In the genomic region with DNA sequence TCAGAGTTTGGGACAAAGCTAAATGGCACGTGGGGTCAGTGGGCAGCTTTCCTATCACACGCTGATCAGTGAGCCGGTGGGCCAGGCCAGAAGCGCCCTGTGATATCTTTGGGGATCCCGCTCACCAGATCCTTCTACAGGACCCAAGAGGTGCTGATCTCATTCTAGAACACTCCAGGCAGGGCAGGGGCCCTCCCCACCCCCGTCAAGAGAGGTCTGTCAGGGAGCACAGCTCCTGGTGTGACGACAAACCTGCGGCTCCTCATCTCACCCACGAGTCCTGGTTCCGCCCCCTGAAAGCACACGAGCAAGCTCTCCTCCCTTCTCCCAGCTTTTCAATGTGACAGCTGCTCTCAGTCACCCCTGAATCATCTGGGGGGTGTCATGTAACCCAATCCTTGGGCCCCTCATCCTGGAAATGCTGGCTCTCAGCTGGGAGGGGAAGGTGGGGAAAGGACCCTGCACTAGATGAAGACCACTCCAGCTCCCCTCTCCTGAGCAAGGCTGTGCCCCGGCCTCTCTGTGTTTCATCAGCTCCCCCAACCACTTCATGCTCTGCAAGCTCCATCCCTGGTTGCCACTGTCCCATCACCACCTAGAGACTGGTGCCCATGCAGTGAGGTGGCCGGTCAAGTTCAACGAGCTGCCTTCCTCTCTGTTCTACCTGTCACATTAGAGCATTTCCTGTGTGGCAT, we compare ENCODE assay signal across 8 cellular contexts. TPM values are rescaled to one million over a fixed set of nuclear protein-coding genes. Genes with fewer than 3 reads are reported as not detected.
DNase-seq lines count a peak whose midpoint lies in the region; ATAC-seq, FAIRE-seq and TF ChIP-seq lines count a peak whose summit lies in the region.

No MANE protein-coding gene starts in this region.

- H3K27me3 ChIP-seq in GM06990 (replicated peaks; ENCODE audit: control insufficient read depth, insufficient read depth, low read length) (no peaks in the 10 kb centered on the region), SU-DHL-6 (ENCODE audit: low read length) (no peaks in the 10 kb centered on the region), gastrocnemius medialis (no peaks in the 10 kb centered on the region)

- H3K9me3 Mint-ChIP-seq in effector memory CD8-positive, alpha-beta T cell: no peaks in the 10 kb centered on the region

- intact Hi-C loops in gastrocnemius medialis (cut with DNase I; ENCODE audit: low total_unique reads): loop anchor here (5.0 kb wide), 1 partner anchor 175 kb away; a partner anchor contains a TSS

- peaks cover 20 to 36% of the 10 kb centered on the region in 2 donors for H3K4me1 Mint-ChIP-seq in effector memory CD8-positive, alpha-beta T cell (ENCODE audit: low read depth in 2 of 2)

- peaks cover 36 to 42% of the 10 kb centered on the region in 2 donors for H3K4me1 ChIP-seq in gastrocnemius medialis

- peaks cover 19% of the 10 kb centered on the region for H4K20me1 ChIP-seq in SU-DHL-6 (ENCODE audit: low read depth, low read length)

- H3K36me3 ChIP-seq in GM06990 (ENCODE audit: control insufficient read depth, insufficient read depth, low read length): peaks cover 9% of the 10 kb centered on the region
- 0 out of 2 replicates have a peak, but pooled peaks cover 4% of the 10 kb centered on the region for H3K36me3 ChIP-seq in SU-DHL-6 (ENCODE audit: low read length)
- peaks cover 0 to 9% of the 10 kb centered on the region in 2 donors for H3K36me3 ChIP-seq in gastrocnemius medialis

- H2AFZ ChIP-seq in SU-DHL-6 (ENCODE audit: low read depth, low read length, severe bottlenecking): no peak overlapping the region

- no peaks in the 10 kb centered on the region for H3K9me2 ChIP-seq in SU-DHL-6 (replicated peaks; ENCODE audit: insufficient read depth, low read length)

- peak overlapping the region; percentile 88 to 99 for H3K27ac Mint-ChIP-seq in effector memory CD8-positive, alpha-beta T cell

- H3K27ac ChIP-seq in SU-DHL-6 (ENCODE audit: low read depth, low read length) (no peak overlapping the region; the same call in 1 of the 2 replicates), gastrocnemius medialis (peak overlapping the region; percentile 95 to 100 (median 98))

- in situ Hi-C loops in gastrocnemius medialis (cut with MboI; ENCODE audit: low sequenced_read_pairs in 4 of 4): loop anchor here in 3 of 4 donors (25.0 kb wide), 4 partner anchors 95 to 1005 kb away; a partner anchor contains a TSS

- H3K27me3 Mint-ChIP-seq in effector memory CD8-positive, alpha-beta T cell: no peaks in the 10 kb centered on the region

- TF ChIP-seq POLR2A in gastrocnemius medialis (IDR thresholded peaks at IDR 0.05): no peak

- H3K36me3 Mint-ChIP-seq in effector memory CD8-positive, alpha-beta T cell (ENCODE audit: insufficient read depth): peaks cover 37% of the 10 kb centered on the region

- H3K79me2 ChIP-seq in SU-DHL-6 (ENCODE audit: insufficient read depth, low read length): peaks cover 94% of the 10 kb centered on the region

- peak; percentile 19 for ATAC-seq in effector memory CD8-positive, alpha-beta T cell (replicated peaks)
- no peak for ATAC-seq in gastrocnemius medialis
- no peak for ATAC-seq in GM21529 (IDR thresholded peaks at IDR 0.05; ENCODE audit: unreplicated experiment)
- ATAC-seq in GM19397 (IDR thresholded peaks at IDR 0.05; ENCODE audit: unreplicated experiment): no peak

- H3F3A ChIP-seq in SU-DHL-6 (ENCODE audit: insufficient read depth): no peaks in the 10 kb centered on the region

- H3K4me3 Mint-ChIP-seq in effector memory CD8-positive, alpha-beta T cell: peak overlapping the region; percentile 94 to 96

- H3K9me3 ChIP-seq in SU-DHL-6 (ENCODE audit: insufficient read depth, low read length) (no peaks in the 10 kb centered on the region), gastrocnemius medialis (no peaks in the 10 kb centered on the region)

- H3K9ac ChIP-seq in SU-DHL-6 (ENCODE audit: low read length): peak overlapping the region; percentile 100

- peak overlapping the region; percentile 96 for H3K4me2 ChIP-seq in SU-DHL-6 (ENCODE audit: low read depth, low read length, poor library complexity, severe bottlenecking)

- DNase-seq in GM06990 (ENCODE audit: extremely low read depth, insufficient read length) (no peak), gastrocnemius medialis (no peak), RCC 7860 (ENCODE audit: low spot score) (no peak), UCSD-AML1 (lab: John Stamatoyannopoulos, UW; ENCODE audit: unreplicated experiment) (no peak)
- peak in 1 of 3 experiments; percentile 22 for DNase-seq in effector memory CD8-positive, alpha-beta T cell

- no peak for FAIRE-seq in RCC 7860 (lab: Jason Lieb, UNC)

- H3K4me3 ChIP-seq in GM06990 (replicated peaks; ENCODE audit: low read depth, low read length) (peak overlapping the region; percentile 83), SU-DHL-6 (ENCODE audit: insufficient read depth, low read length, poor library complexity, severe bottlenecking) (peak overlapping the region; percentile 96), gastrocnemius medialis (peak overlapping the region in 2 of 4 donors; percentile 1 to 28)

- TF ChIP-seq CTCF in GM06990 (IDR thresholded peaks at IDR 0.05; ENCODE audit: insufficient read depth, low read length, poor library complexity, severe bottlenecking) (no peak), SU-DHL-6 (IDR thresholded peaks at IDR 0.05; ENCODE audit: insufficient read depth, low read length, poor library complexity, severe bottlenecking) (no peak), gastrocnemius medialis (IDR thresholded peaks at IDR 0.05 in 4 of 5, conservative IDR thresholded peaks at IDR 0.05 in 1 of 5) (no peak)

RNA-seq across cellular contexts. Expression of a gene that starts 4.6 kb away (rescaled TPM):
- total RNA-seq in gastrocnemius medialis: 10 to 100 TPM; 15.9 to 56.4 (median 51.8) TPM

RNA-seq across cellular contexts. Expression of a gene that starts 5.6 kb away (rescaled TPM):
- total RNA-seq in gastrocnemius medialis: 1 to 10 TPM; 1.3 to 8.6 (median 3.8) TPM

RNA-seq across cellular contexts. Expression of a gene that starts 22.5 kb away (rescaled TPM):
- 1 to 10 TPM; 1.8 to 2.6 (median 2.0) TPM for total RNA-seq in gastrocnemius medialis

RNA-seq across cellular contexts. Expression of a gene that starts 32.2 kb away (rescaled TPM):
- 100 to 1,000 TPM in 2 of 4 donors, 10 to 100 TPM in 2; 76.3 to 175 (median 111) TPM for total RNA-seq in gastrocnemius medialis

RNA-seq across cellular contexts. Expression of a gene that starts 40.9 kb away (rescaled TPM):
- total RNA-seq in gastrocnemius medialis: 10 to 100 TPM in 1 of 4 donors, 1 to 10 TPM in 3; 2.6 to 10.7 (median 4.4) TPM
